Comparison of ENCODE assay signal across 18 cellular contexts in the genomic region with DNA sequence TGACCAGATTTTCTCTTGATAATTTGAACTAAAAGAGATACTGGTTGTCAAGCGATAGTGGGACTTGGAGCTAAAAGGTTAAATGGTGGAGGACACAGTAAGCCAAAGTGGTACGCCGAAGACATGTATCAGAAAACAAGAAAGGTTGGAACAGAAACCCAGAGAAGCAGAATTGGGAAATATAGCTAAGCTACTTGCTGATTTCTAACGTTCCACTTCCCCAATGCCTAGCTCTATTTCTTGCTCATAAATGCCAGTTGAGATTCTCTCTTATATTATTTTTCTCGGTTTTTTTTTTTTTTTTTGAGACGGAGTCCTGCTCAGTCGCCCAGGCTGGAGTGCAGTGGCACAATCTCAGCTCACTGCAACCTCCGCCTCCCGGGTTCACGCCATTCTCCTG. TPM values are rescaled to one million over a fixed set of nuclear protein-coding genes. Genes with fewer than 3 reads are reported as not detected.
A peak's percentile ranks its signal among the peaks of the same experiment; 100 is the strongest.
DNase-seq lines count a peak whose midpoint lies in the region; ATAC-seq, FAIRE-seq and TF ChIP-seq lines count a peak whose summit lies in the region.
"Had no signal": no experiment of that assay in that cellular context is flagged by ENCODE, and none has a peak within 500 bp of the region (broad histone marks: within the 10 kb centered on the region; RNA-seq: fewer than 3 reads in every experiment).

No MANE protein-coding gene starts in this region.

- H3K4me1 Mint-ChIP-seq in CD14-positive monocyte: peaks cover 8% of the 10 kb centered on the region
- H3K4me1 Mint-ChIP-seq in dendritic cell treated with granulocyte-macrophage colony-stimulating factor and Interleukin-4, amounts not matched to agents 40 ng/mL and 50 ng/mL, for 4 days (ENCODE audit: low read depth): peaks cover 29% of the 10 kb centered on the region

- no peak for TF ChIP-seq POLR2A in GM12891 (IDR thresholded peaks at IDR 0.05; ENCODE audit: low read depth, low read length)

- TF ChIP-seq CTCF in CD14-positive monocyte (IDR thresholded peaks at IDR 0.05): no peak

- FAIRE-seq in GM12891 (lab: Jason Lieb, UNC): no peak
- FAIRE-seq: GM19239 had no signal

- H3K4me3 Mint-ChIP-seq in CD14-positive monocyte: peak overlapping the region in 1 of 2 donors; percentile 53
- peak overlapping the region; percentile 58 for H3K4me3 Mint-ChIP-seq in dendritic cell treated with granulocyte-macrophage colony-stimulating factor and Interleukin-4, amounts not matched to agents 40 ng/mL and 50 ng/mL, for 4 days
- H3K4me3 Mint-ChIP-seq: IgD-negative memory B cell had no signal

- H3K27ac Mint-ChIP-seq in CD14-positive monocyte: peak overlapping the region; percentile 34 to 85 (median 77)
- peak overlapping the region; percentile 84 for H3K27ac Mint-ChIP-seq in dendritic cell treated with granulocyte-macrophage colony-stimulating factor and Interleukin-4, amounts not matched to agents 40 ng/mL and 50 ng/mL, for 4 days

- H3K27me3 Mint-ChIP-seq in CD14-positive monocyte (ENCODE audit: low read depth in 3 of 3): peaks cover 0 to 1% (median 0%) of the 10 kb centered on the region in 3 donors
- H3K27me3 Mint-ChIP-seq in dendritic cell treated with granulocyte-macrophage colony-stimulating factor and Interleukin-4, amounts not matched to agents 40 ng/mL and 50 ng/mL, for 4 days: no peaks in the 10 kb centered on the region
- H3K27me3 Mint-ChIP-seq: IgD-negative memory B cell had no signal

- H3K36me3 Mint-ChIP-seq in CD14-positive monocyte: peaks cover 4 to 15% of the 10 kb centered on the region in 2 donors
- H3K36me3 Mint-ChIP-seq in dendritic cell treated with granulocyte-macrophage colony-stimulating factor and Interleukin-4, amounts not matched to agents 40 ng/mL and 50 ng/mL, for 4 days (ENCODE audit: low read depth): peaks cover 26% of the 10 kb centered on the region

- intact Hi-C loops in CD14-positive monocyte (cut with micrococcal nuclease): no loop called here
- intact Hi-C loops in dendritic cell treated with granulocyte-macrophage colony-stimulating factor and Interleukin-4, amounts not matched to agents 40 ng/mL and 50 ng/mL, for 4 days (cut with micrococcal nuclease): no loop called here

- H3K9me3 Mint-ChIP-seq in CD14-positive monocyte: no peaks in the 10 kb centered on the region
- H3K9me3 Mint-ChIP-seq in dendritic cell treated with granulocyte-macrophage colony-stimulating factor and Interleukin-4, amounts not matched to agents 40 ng/mL and 50 ng/mL, for 4 days: no peaks in the 10 kb centered on the region
- H3K9me3 Mint-ChIP-seq: IgD-negative memory B cell had no signal

- DNase-seq in CD14-positive monocyte (ENCODE audit: low spot score) (no peak), GM12891 (ENCODE audit: insufficient read length, low spot score) (no peak), NOMO-1 treated with dmso at 0.1 percent for 144 hours (lab: John Stamatoyannopoulos, UW; ENCODE audit: unreplicated experiment) (peak; percentile 53), activated gamma-delta T cell treated with Interleukin-2 at 50 U/mL for 16 hours (no peak), NCI-H1694 treated with DMSO at 0.1 percent for 48 hours (lab: John Stamatoyannopoulos, UW) (no peak)
- DNase-seq: DMS79 treated with DMSO at 0.1 percent for 48 hours; Kasumi-1; MG63; NCI-H1105 treated with DMSO at 0.1 percent for 48 hours; NCI-H1694; NCI-H2107; NCI-H510A; NCI-H748 treated with DMSO at 0.1 percent for 48 hours; NK-92 treated with Interleukin-12 subunit alpha and Interleukin-12 subunit beta, amount 100 ng/mL, for 24 hours had no signal

- no peak for ATAC-seq in HG02852 (IDR thresholded peaks at IDR 0.05; ENCODE audit: unreplicated experiment)

TF ChIP-seq in GM12891, 5 proteins besides CTCF, POLR2A, EP300 and RAD21:
- TF ChIP-seq SPI1 (IDR thresholded peaks at IDR 0.05; ENCODE audit: low read depth, low read length): peak; percentile 62
- TF ChIP-seq POU2F2 (IDR thresholded peaks at IDR 0.05; ENCODE audit: low read depth, low read length): no peak
- TF ChIP-seq PAX5 (IDR thresholded peaks at IDR 0.05; ENCODE audit: insufficient read depth, low read length, severe bottlenecking): no peak
- no peak for TF ChIP-seq POLR2AphosphoS5 (IDR thresholded peaks at IDR 0.05; ENCODE audit: low read depth, low read length)
- TF ChIP-seq TAF1 (IDR thresholded peaks at IDR 0.05; ENCODE audit: low read depth, low read length): no peak

RNA-seq across cellular contexts. Expression of a gene that starts 12.7 kb away (rescaled TPM):
- 1 to 10 TPM; 5.5 to 5.9 TPM for polyA plus RNA-seq in CD14-positive monocyte
- 8.0 TPM for polyA plus RNA-seq in GM12891 (2012; ENCODE audit: low read depth, missing spikeins)

RNA-seq across cellular contexts. Expression of a gene that starts 36.6 kb away (rescaled TPM):
- 10 to 100 TPM; 24.4 to 37.5 TPM for polyA plus RNA-seq in CD14-positive monocyte
- polyA plus RNA-seq in GM12891 (2012; ENCODE audit: low read depth, missing spikeins): 59.1 TPM
